Comparison of ENCODE assay signal across 8 cellular contexts in the genomic region with DNA sequence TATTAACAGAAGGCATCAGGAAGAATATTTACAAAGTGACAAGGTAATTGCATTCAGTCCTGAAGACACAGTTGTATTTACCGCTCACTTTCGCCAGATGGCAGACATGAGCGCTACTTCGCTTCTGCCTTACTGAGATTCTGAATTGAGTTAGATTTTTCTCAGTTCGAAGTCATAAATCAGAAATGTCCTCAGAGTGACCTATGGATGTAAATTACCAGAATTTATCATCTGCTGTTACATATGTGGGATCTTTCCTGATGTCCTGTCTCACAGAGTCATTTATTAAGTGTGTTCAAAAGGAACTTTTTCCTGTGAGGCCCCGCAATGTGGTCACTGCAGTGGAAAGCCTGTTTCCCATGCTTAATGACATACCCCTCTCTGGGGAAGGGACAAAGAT.
A peak's percentile ranks its signal among the peaks of the same experiment; 100 is the strongest.
DNase-seq lines count a peak whose midpoint lies in the region; ATAC-seq and TF ChIP-seq lines count a peak whose summit lies in the region.

No MANE protein-coding gene starts in this region.

- ATAC-seq in memory B cell (ENCODE audit: low read depth), result peak; percentile 56
- ATAC-seq in stimulated activated naive CD8-positive, alpha-beta T cell treated with anti-CD3 and anti-CD28 coated beads, Interleukin-15, amount 100 ng/mL, for 72 hours, result peak; percentile 56

- H3K36me3 Mint-ChIP-seq in memory B cell, result no peaks in the 10 kb centered on the region

- H3K4me3 ChIP-seq in LNCaP clone FGC (ENCODE audit: low read depth, low read length), result no peak overlapping the region
- H3K4me3 ChIP-seq in WERI-Rb-1 (ENCODE audit: low read depth, low read length), result no peak overlapping the region
- no peak overlapping the region for H3K4me3 ChIP-seq in dorsolateral prefrontal cortex

- no peaks in the 10 kb centered on the region for H3K36me3 ChIP-seq in WERI-Rb-1

- no peaks in the 10 kb centered on the region for H3K9me3 ChIP-seq in WERI-Rb-1 (ENCODE audit: severe bottlenecking)

- H3K9me3 Mint-ChIP-seq in memory B cell, result peaks cover 3% of the 10 kb centered on the region
- H3K9me3 Mint-ChIP-seq in stimulated activated naive CD8-positive, alpha-beta T cell treated with anti-CD3 and anti-CD28 coated beads, Interleukin-15, amount 100 ng/mL, for 72 hours, result no peaks in the 10 kb centered on the region

- intact Hi-C loops in dorsolateral prefrontal cortex (cut with DNase I), result loop anchor here in 1 of 2 donors (5.0 kb wide), 1 partner anchor 891 kb away; no protein-coding TSS in a partner anchor

- TF ChIP-seq CTCF in LNCaP clone FGC (IDR thresholded peaks at IDR 0.05; ENCODE audit: control insufficient read depth, extremely low read depth, insufficient read depth) (peak; percentile 82), WERI-Rb-1 (IDR thresholded peaks at IDR 0.05; ENCODE audit: low read depth, low read length) (peak; percentile 82), dorsolateral prefrontal cortex (IDR thresholded peaks at IDR 0.05 in 54 of 56, conservative IDR thresholded peaks at IDR 0.05 in 2 of 56; ENCODE audit: low read depth in 1 of 56, partially characterized antibody in 56 of 56) (peak; percentile 52 to 88 (median 78))

- H3K27ac ChIP-seq in WERI-Rb-1 (no peak overlapping the region), dorsolateral prefrontal cortex (no peak overlapping the region)

- H3K27ac Mint-ChIP-seq in memory B cell, result no peak overlapping the region
- no peak overlapping the region for H3K27ac Mint-ChIP-seq in stimulated activated naive CD8-positive, alpha-beta T cell treated with anti-CD3 and anti-CD28 coated beads, Interleukin-15, amount 100 ng/mL, for 72 hours

- H3K4me3 Mint-ChIP-seq in memory B cell, result no peak overlapping the region
- H3K4me3 Mint-ChIP-seq in stimulated activated naive CD8-positive, alpha-beta T cell treated with anti-CD3 and anti-CD28 coated beads, Interleukin-15, amount 100 ng/mL, for 72 hours, result no peak overlapping the region

- H3K4me1 Mint-ChIP-seq in memory B cell, result peaks cover 4% of the 10 kb centered on the region
- H3K4me1 Mint-ChIP-seq in stimulated activated naive CD8-positive, alpha-beta T cell treated with anti-CD3 and anti-CD28 coated beads, Interleukin-15, amount 100 ng/mL, for 72 hours, result peaks cover 7% of the 10 kb centered on the region

- H3K27me3 ChIP-seq in WERI-Rb-1 (ENCODE audit: insufficient read depth, low read depth, severe bottlenecking) (no peaks in the 10 kb centered on the region), dorsolateral prefrontal cortex (no peaks in the 10 kb centered on the region)

- H3K27me3 Mint-ChIP-seq in memory B cell, result peaks cover 7% of the 10 kb centered on the region
- peaks cover 7% of the 10 kb centered on the region for H3K27me3 Mint-ChIP-seq in stimulated activated naive CD8-positive, alpha-beta T cell treated with anti-CD3 and anti-CD28 coated beads, Interleukin-15, amount 100 ng/mL, for 72 hours

- peak; percentile 10 to 30 for DNase-seq in NOMO-1 (lab: John Stamatoyannopoulos, UW; ENCODE audit: unreplicated experiment in 2 of 2)
- DNase-seq in NOMO-1 treated with dmso at 0.1 percent for 144 hours (lab: John Stamatoyannopoulos, UW; ENCODE audit: unreplicated experiment), result no peak
- peak; percentile 60 for DNase-seq in H4 (ENCODE audit: low spot score)
- DNase-seq in LNCaP clone FGC (ENCODE audit: low read depth), result no peak
- peak; percentile 56 for DNase-seq in WERI-Rb-1
- peak in 9 of 10 donors; percentile 22 to 70 (median 52) for DNase-seq in dorsolateral prefrontal cortex
- peak; percentile 21 to 40 for DNase-seq in memory B cell (ENCODE audit: low spot score in 2 of 2)
- DNase-seq in stimulated activated naive CD8-positive, alpha-beta T cell treated with anti-CD3 and anti-CD28 coated beads, Interleukin-15, amount 100 ng/mL, for 72 hours, result peak; percentile 24 to 40

Comparison
In these comparisons a context has a peak if more than half of its experiments do, and no peak if none do; other contexts are left out.
1. DNase-seq: peak in NOMO-1 (2 of 2), H4 (single experiment), WERI-Rb-1 (single experiment), dorsolateral prefrontal cortex (9 of 10), memory B cell (2 of 2) and stimulated activated naive CD8-positive, alpha-beta T cell treated with anti-CD3 and anti-CD28 coated beads, Interleukin-15, amount 100 ng/mL, for 72 hours (2 of 2); none in NOMO-1 treated with dmso at 0.1 percent for 144 hours (single experiment) and LNCaP clone FGC (single experiment).
2. Peak in every context shown above with its lines, with median percentiles within 50 percentile points of each other: CTCF ChIP-seq.